8 cellular contexts compared by ENCODE assay signal in genomic region chr11:35163707-35164496, GRCh38. TPM values are rescaled to one million over a fixed set of nuclear protein-coding genes. Genes with fewer than 3 reads are reported as not detected.
DNase-seq lines count a peak whose midpoint lies in the region; ATAC-seq and TF ChIP-seq lines count a peak whose summit lies in the region.

No MANE protein-coding gene starts in this region.

- DNase-seq in CD14-positive monocyte (ENCODE audit: low spot score) (no peak), WERI-Rb-1 (peak; percentile 39), kidney epithelial cell (ENCODE audit: low read depth) (no peak), NK-92 (lab: John Stamatoyannopoulos, UW; ENCODE audit: unreplicated experiment) (no peak), NCI-H1694 treated with DMSO at 0.1 percent for 48 hours (lab: John Stamatoyannopoulos, UW) (no peak), SIG-M5 treated with dmso at 0.1 percent for 504 hours (lab: John Stamatoyannopoulos, UW; ENCODE audit: unreplicated experiment) (no peak)

- no peak overlapping the region for H3K4me3 ChIP-seq in WERI-Rb-1 (ENCODE audit: low read depth, low read length)
- H3K4me3 ChIP-seq in kidney epithelial cell (ENCODE audit: low read depth, low read length), result no peak overlapping the region

- H3K36me3 Mint-ChIP-seq in CD14-positive monocyte, result peaks cover 58 to 66% of the 10 kb centered on the region in 2 donors

- H3K27ac ChIP-seq in WERI-Rb-1, result peak overlapping the region; percentile 12; the same call in 1 of the 2 replicates

- no peaks in the 10 kb centered on the region for H3K9me3 ChIP-seq in WERI-Rb-1 (ENCODE audit: severe bottlenecking)

- H3K27ac Mint-ChIP-seq in CD14-positive monocyte, result peak overlapping the region; percentile 94 to 98 (median 96)

- peak overlapping the region in 1 of 2 donors; percentile 63 for H3K4me3 Mint-ChIP-seq in CD14-positive monocyte

- H3K9me3 Mint-ChIP-seq in CD14-positive monocyte, result no peaks in the 10 kb centered on the region

- H3K27me3 ChIP-seq in WERI-Rb-1 (ENCODE audit: insufficient read depth, low read depth, severe bottlenecking) (no peaks in the 10 kb centered on the region), kidney epithelial cell (ENCODE audit: control insufficient read depth, insufficient read depth, low read length) (no peaks in the 10 kb centered on the region)

- intact Hi-C loops in CD14-positive monocyte (cut with micrococcal nuclease), result loop anchor here in 1 of 2 donors (10.0 kb wide), 1 partner anchor 51 kb away; no protein-coding TSS in a partner anchor

- TF ChIP-seq CTCF in CD14-positive monocyte (IDR thresholded peaks at IDR 0.05) (peak; percentile 17), WERI-Rb-1 (IDR thresholded peaks at IDR 0.05; ENCODE audit: low read depth, low read length) (peak; percentile 51), kidney epithelial cell (IDR thresholded peaks at IDR 0.05; ENCODE audit: insufficient read depth, low read length, poor library complexity, severe bottlenecking) (peak; percentile 43)

- no peaks in the 10 kb centered on the region for H3K27me3 Mint-ChIP-seq in CD14-positive monocyte (ENCODE audit: low read depth in 3 of 3)

- peaks cover 95% of the 10 kb centered on the region for H3K4me1 Mint-ChIP-seq in CD14-positive monocyte

- ATAC-seq in GM21526 (IDR thresholded peaks at IDR 0.05; ENCODE audit: low FRiP score, unreplicated experiment), result peak; percentile 34
- ATAC-seq in GM21515 (IDR thresholded peaks at IDR 0.05; ENCODE audit: unreplicated experiment), result no peak

- no peaks in the 10 kb centered on the region for H3K36me3 ChIP-seq in WERI-Rb-1
- H3K36me3 ChIP-seq in kidney epithelial cell (ENCODE audit: control insufficient read depth, insufficient read depth, low read length), result no peaks in the 10 kb centered on the region

RNA-seq across cellular contexts. Expression of gene CD44, which starts 24.9 kb away (rescaled TPM):
- 100 to 1,000 TPM; 415 to 531 TPM for polyA plus RNA-seq in CD14-positive monocyte
- total RNA-seq in kidney epithelial cell, result 268 and 336 TPM in 2 replicates
